10 cellular contexts compared by ENCODE assay signal in the genomic region with DNA sequence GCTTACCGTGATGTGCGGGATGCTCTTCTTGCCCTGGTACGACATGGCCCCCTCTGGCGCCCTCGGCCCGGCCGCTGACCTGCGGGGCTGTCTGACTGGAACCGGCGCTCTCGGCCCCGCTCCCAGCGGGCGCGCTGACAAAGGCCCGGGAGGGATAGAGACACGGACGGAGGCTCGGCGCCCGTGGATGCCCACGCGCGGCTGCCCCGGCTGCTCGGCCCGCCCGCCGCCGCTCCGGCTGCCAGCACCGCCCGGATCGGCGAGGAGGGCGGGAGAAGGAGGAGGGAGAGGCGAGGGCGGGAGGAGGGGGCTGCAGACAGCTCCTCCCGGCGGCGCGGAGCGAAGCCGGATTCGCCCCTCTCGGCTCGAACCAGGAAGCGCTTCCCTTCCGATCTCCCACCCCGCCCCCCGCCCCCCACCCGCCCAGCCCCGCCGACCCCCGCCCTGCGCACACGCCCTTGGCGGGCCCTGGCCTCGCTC. TPM values are rescaled to one million over a fixed set of nuclear protein-coding genes. Genes with fewer than 3 reads are reported as not detected.
A peak's percentile ranks its signal among the peaks of the same experiment; 100 is the strongest.
DNase-seq lines count a peak whose midpoint lies in the region; ATAC-seq and TF ChIP-seq lines count a peak whose summit lies in the region.
"Had no signal": no experiment of that assay in that cellular context is flagged by ENCODE, and none has a peak within 500 bp of the region (broad histone marks: within the 10 kb centered on the region; RNA-seq: fewer than 3 reads in every experiment).

No MANE protein-coding gene starts in this region.

- WGBS in gastroesophageal sphincter (ENCODE audit: low coverage in 1 of 2), 2 donors: 0% methylated on average over 8 of the region's 59 CpGs; no CpG with 5 or more reads in 1 of the 2 donors
- WGBS in trophoblast cell (ENCODE audit: extremely low coverage, insufficient coverage, insufficient read length): no CpG with 5 or more reads among the region's 59 CpGs

- H3K9ac ChIP-seq in trophoblast cell (ENCODE audit: low read length): no peak overlapping the region

- peak overlapping the region; percentile 4 to 57 for H3K4me3 ChIP-seq in gastroesophageal sphincter
- peak overlapping the region; percentile 64 for H3K4me3 ChIP-seq in trophoblast cell (ENCODE audit: low read depth, low read length)

- no peak overlapping the region for H2BK5ac ChIP-seq in trophoblast cell (ENCODE audit: low read depth, low read length, poor library complexity)

- ATAC-seq in gastroesophageal sphincter: no peak
- no peak for ATAC-seq in GM21717 (IDR thresholded peaks at IDR 0.05; ENCODE audit: unreplicated experiment)
- ATAC-seq in foreskin keratinocyte: no peak
- no peak for ATAC-seq in left colon

- no peak overlapping the region for H2BK120ac ChIP-seq in trophoblast cell (ENCODE audit: insufficient read depth, low read length, poor library complexity)

- H3K27me3 ChIP-seq in gastroesophageal sphincter (peaks cover 95% of the 10 kb centered on the region), trophoblast cell (ENCODE audit: insufficient read depth, low read length) (peaks cover 60% of the 10 kb centered on the region), foreskin keratinocyte (peaks cover 72% of the 10 kb centered on the region)

- no peak overlapping the region for H3K4ac ChIP-seq in trophoblast cell (ENCODE audit: low read depth, low read length)

- peak overlapping the region; percentile 75 for H3K4me2 ChIP-seq in trophoblast cell (ENCODE audit: low read length)

- no peak overlapping the region for H4K12ac ChIP-seq in trophoblast cell (ENCODE audit: low read depth, low read length)

- DNase-seq in DMS114 treated with DMSO at 0.1 percent for 48 hours (lab: John Stamatoyannopoulos, UW; ENCODE audit: unreplicated experiment): peak; percentile 24
- DNase-seq in NCI-H2227 treated with DMSO at 0.1 percent for 48 hours (lab: John Stamatoyannopoulos, UW): peak; percentile 42
- DNase-seq in trophoblast cell: no peak
- DNase-seq in SIG-M5 treated with dmso at 0.1 percent for 504 hours (lab: John Stamatoyannopoulos, UW; ENCODE audit: unreplicated experiment): no peak
- DNase-seq in foreskin keratinocyte: no peak
- no peak for DNase-seq in left colon
- DNase-seq: activated naive CD4-positive, alpha-beta T cell treated with Interleukin-2 at 50 U/mL for 16 hours; GF-D8 had no signal

- H3K4me1 ChIP-seq in gastroesophageal sphincter (peaks cover 0 to 52% (median 18%) of the 10 kb centered on the region in 3 donors), trophoblast cell (ENCODE audit: control insufficient read depth in 1 of 2, insufficient read depth in 2 of 2, low read length in 2 of 2) (peaks cover 0 to 12% of the 10 kb centered on the region in 2 experiments), foreskin keratinocyte (no peaks in the 10 kb centered on the region)

- H4K91ac ChIP-seq in trophoblast cell (ENCODE audit: low read depth, low read length): no peak overlapping the region

- H3K14ac ChIP-seq in trophoblast cell (ENCODE audit: low read length): no peak overlapping the region

- H4K8ac ChIP-seq in trophoblast cell (ENCODE audit: low read depth, low read length): no peak overlapping the region

- no peak overlapping the region for H2AK5ac ChIP-seq in trophoblast cell (ENCODE audit: low read length)

- no peak overlapping the region for H2BK12ac ChIP-seq in trophoblast cell (ENCODE audit: low read length)

- no peak for TF ChIP-seq POLR2A in gastroesophageal sphincter (IDR thresholded peaks at IDR 0.05)

- intact Hi-C loops in left colon (cut with DNase I, micrococcal nuclease): no loop called here

- no peak overlapping the region for H2AFZ ChIP-seq in trophoblast cell (ENCODE audit: insufficient read depth, low read length, poor library complexity)

- H3K9me3 ChIP-seq in gastroesophageal sphincter: no peaks in the 10 kb centered on the region
- H3K9me3 ChIP-seq in trophoblast cell (ENCODE audit: insufficient read depth, low read depth, low read length): peaks cover 11% of the 10 kb centered on the region

- H3K79me2 ChIP-seq in trophoblast cell (ENCODE audit: control insufficient read depth, insufficient read depth, low read length, poor library complexity): no peaks in the 10 kb centered on the region

- TF ChIP-seq EP300 in gastroesophageal sphincter (IDR thresholded peaks at IDR 0.05): no peak

- H3K23ac ChIP-seq in trophoblast cell (ENCODE audit: low read length): no peak overlapping the region

- TF ChIP-seq CTCF in gastroesophageal sphincter (IDR thresholded peaks at IDR 0.05) (no peak), foreskin keratinocyte (conservative IDR thresholded peaks at IDR 0.05) (no peak)

- H3K27ac ChIP-seq in gastroesophageal sphincter: no peak overlapping the region
- H3K27ac ChIP-seq in trophoblast cell (ENCODE audit: low read depth, low read length): no peak overlapping the region
- H3K27ac ChIP-seq in foreskin keratinocyte: no peak overlapping the region

- H3K36me3 ChIP-seq in gastroesophageal sphincter: no peaks in the 10 kb centered on the region
- H3K36me3 ChIP-seq in trophoblast cell (ENCODE audit: control insufficient read depth in 1 of 2, insufficient read depth in 2 of 2, low read length in 2 of 2): no peaks in the 10 kb centered on the region

- H3K18ac ChIP-seq in trophoblast cell (ENCODE audit: low read length): no peak overlapping the region

- H3K79me1 ChIP-seq in trophoblast cell (ENCODE audit: low read length): no peaks in the 10 kb centered on the region

RNA-seq across cellular contexts. Expression of gene CRMP1, which starts 4.6 kb away (rescaled TPM):
- 1 to 10 TPM in 3 of 4 donors, under 1 TPM in 1; 0.62 to 4.3 (median 1.6) TPM for total RNA-seq in gastroesophageal sphincter
- polyA plus RNA-seq in trophoblast cell (2013): 2.8 and 3.0 TPM in 2 replicates
- total RNA-seq in foreskin keratinocyte: not detected in 2 replicates
- polyA plus RNA-seq in foreskin keratinocyte: not detected in 2 replicates
- 1 to 10 TPM in 1 of 2 donors, under 1 TPM in 1; 0.37 to 1.2 TPM for total RNA-seq in left colon

Comparison
In these comparisons a context has a peak if more than half of its experiments do, and no peak if none do; other contexts are left out.
1. DNase-seq: peak in DMS114 treated with DMSO at 0.1 percent for 48 hours (single experiment) and NCI-H2227 treated with DMSO at 0.1 percent for 48 hours (single experiment); none in trophoblast cell (0 of 2), SIG-M5 treated with dmso at 0.1 percent for 504 hours (single experiment), foreskin keratinocyte (0 of 2) and left colon (0 of 2).